Comparison of ENCODE assay signal across 8 cellular contexts in the genomic region with DNA sequence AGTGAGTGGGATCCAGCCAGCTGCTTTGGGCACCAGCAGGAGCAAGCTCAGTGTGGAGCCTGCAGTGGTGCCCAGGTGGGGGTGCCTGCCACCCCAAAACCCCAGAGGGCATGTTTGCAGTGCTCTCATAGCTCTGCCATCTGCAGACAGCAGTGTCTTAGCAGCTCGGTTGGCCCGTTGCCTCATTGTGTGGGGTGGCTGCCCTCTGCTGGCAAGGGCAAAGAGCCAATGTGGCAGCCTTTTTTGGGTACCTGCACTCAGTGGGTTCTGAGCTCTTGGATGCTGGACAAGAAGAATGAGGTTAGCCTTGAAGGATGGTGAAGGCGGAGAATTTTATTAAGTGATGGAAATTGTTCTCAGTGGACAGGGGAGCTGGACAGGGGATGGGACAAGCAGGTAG. TPM values are rescaled to one million over a fixed set of nuclear protein-coding genes. Genes with fewer than 3 reads are reported as not detected.
DNase-seq lines count a peak whose midpoint lies in the region; ATAC-seq and TF ChIP-seq lines count a peak whose summit lies in the region.

No MANE protein-coding gene starts in this region.

- intact Hi-C loops in body of pancreas (cut with DNase I): loop anchor here (2.0 kb wide), 1 partner anchor 77 kb away; no protein-coding TSS in a partner anchor

- H3K9ac ChIP-seq in BLaER1 (no peak overlapping the region), liver (ENCODE audit: low read depth in 1 of 2, low read length in 2 of 2) (no peak overlapping the region)

- peak overlapping the region; percentile 40 for H3K27ac ChIP-seq in BLaER1
- no peak overlapping the region for H3K27ac ChIP-seq in body of pancreas
- no peak overlapping the region for H3K27ac ChIP-seq in liver (ENCODE audit: low read depth in 1 of 2, low read length in 2 of 2)

- no peak overlapping the region for H3K4me2 ChIP-seq in BLaER1

- H3K27me3 ChIP-seq in BLaER1 (no peaks in the 10 kb centered on the region), body of pancreas (peaks cover 0 to under 1% of the 10 kb centered on the region in 2 donors), liver (ENCODE audit: control insufficient read depth in 4 of 4, insufficient read depth in 4 of 4, low read length in 3 of 4) (peaks cover 0 to 3% (median under 1%) of the 10 kb centered on the region in 4 donors)

- no peak for ATAC-seq in body of pancreas

- H3K36me3 ChIP-seq in BLaER1 (peaks cover 3% of the 10 kb centered on the region; the same call in 1 of the 2 replicates), body of pancreas (replicated peaks in 1 of 2; ENCODE audit: insufficient read depth in 1 of 2, low read depth in 2 of 2) (no peaks in the 10 kb centered on the region), liver (ENCODE audit: control insufficient read depth in 4 of 4, insufficient read depth in 3 of 4, low read depth in 1 of 4, low read length in 3 of 4) (no peaks in the 10 kb centered on the region)

- H3K9me3 ChIP-seq in BLaER1: peaks cover 10% of the 10 kb centered on the region; the same call in 1 of the 2 replicates
- H3K9me3 ChIP-seq in body of pancreas: no peaks in the 10 kb centered on the region
- no peaks in the 10 kb centered on the region for H3K9me3 ChIP-seq in liver (ENCODE audit: control insufficient read depth in 4 of 4, low read length in 3 of 4)

- peaks cover 34% of the 10 kb centered on the region for H3K4me1 ChIP-seq in BLaER1
- no peaks in the 10 kb centered on the region for H3K4me1 ChIP-seq in body of pancreas
- H3K4me1 ChIP-seq in liver (ENCODE audit: control insufficient read depth in 4 of 4, insufficient read depth in 4 of 4, low read length in 3 of 4): no peaks in the 10 kb centered on the region

- DNase-seq in GM20000 (ENCODE audit: low spot score) (peak; percentile 36), MV-4-11 (lab: John Stamatoyannopoulos, UW) (peak; percentile 52), UCSD-AML1 (lab: John Stamatoyannopoulos, UW; ENCODE audit: unreplicated experiment) (peak; percentile 69), body of pancreas (peak; percentile 54 to 74 (median 61))
- DNase-seq in stimulated activated CD8-positive, alpha-beta memory T cell treated with anti-CD3 and anti-CD28 coated beads, Interleukin-4, amount 100 ng/mL, for 48 hours: peak; percentile 79
- no peak for DNase-seq in NK-92 treated with Interleukin-12 subunit alpha and Interleukin-12 subunit beta, amount 100 ng/mL, for 24 hours (lab: John Stamatoyannopoulos, UW)

- H4K20me1 ChIP-seq in BLaER1: no peaks in the 10 kb centered on the region

- 39 to 77% methylated on average over 1 to 3 of the region's 3 CpGs for WGBS in body of pancreas, 2 donors
- WGBS in liver: 42% methylated on average over 3 of the region's 3 CpGs

- no peak for TF ChIP-seq POLR2A in body of pancreas (IDR thresholded peaks at IDR 0.05)

- TF ChIP-seq CTCF in GM20000 (IDR thresholded peaks at IDR 0.05; ENCODE audit: extremely low read depth, missing control alignments) (peak; percentile 68), body of pancreas (IDR thresholded peaks at IDR 0.05) (peak; percentile 7 to 38 (median 32)), liver (IDR thresholded peaks at IDR 0.05; ENCODE audit: low read depth, low read length, missing input control) (peak; percentile 43)

- H3K4me3 ChIP-seq in BLaER1 (no peak overlapping the region), body of pancreas (no peak overlapping the region), liver (ENCODE audit: low read depth in 1 of 3, low read length in 3 of 3) (no peak overlapping the region)

- TF ChIP-seq RAD21 in liver (IDR thresholded peaks at IDR 0.05): peak; percentile 34 to 55

TF ChIP-seq in liver, 16 proteins besides CTCF, POLR2A, EP300 and RAD21:
- TF ChIP-seq FOXA2 (IDR thresholded peaks at IDR 0.05) (no peak), ZBTB33 (IDR thresholded peaks at IDR 0.05) (no peak), RXRA (IDR thresholded peaks at IDR 0.05) (peak in 1 of 2 donors; percentile 17), SP1 (IDR thresholded peaks at IDR 0.05) (no peak)
- TF ChIP-seq, protein P1, sequence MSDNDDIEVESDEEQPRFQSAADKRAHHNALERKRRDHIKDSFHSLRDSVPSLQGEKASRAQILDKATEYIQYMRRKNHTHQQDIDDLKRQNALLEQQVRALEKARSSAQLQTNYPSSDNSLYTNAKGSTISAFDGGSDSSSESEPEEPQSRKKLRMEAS (IDR thresholded peaks at IDR 0.05): no peak
TF ChIP-seq in liver: peak in this region for 1.

RNA-seq across cellular contexts. Expression of gene NEUROD4, which starts 52.3 kb away (rescaled TPM):
- total RNA-seq in body of pancreas: not detected
- not detected for total RNA-seq in liver
- not detected for polyA plus RNA-seq in liver

RNA-seq across cellular contexts. Expression of gene OR9K2, which starts 54.1 kb away (rescaled TPM):
- not detected for total RNA-seq in body of pancreas
- not detected for total RNA-seq in liver
- polyA plus RNA-seq in liver: not detected
